1 cellular context compared by ENCODE assay signal in the genomic region with DNA sequence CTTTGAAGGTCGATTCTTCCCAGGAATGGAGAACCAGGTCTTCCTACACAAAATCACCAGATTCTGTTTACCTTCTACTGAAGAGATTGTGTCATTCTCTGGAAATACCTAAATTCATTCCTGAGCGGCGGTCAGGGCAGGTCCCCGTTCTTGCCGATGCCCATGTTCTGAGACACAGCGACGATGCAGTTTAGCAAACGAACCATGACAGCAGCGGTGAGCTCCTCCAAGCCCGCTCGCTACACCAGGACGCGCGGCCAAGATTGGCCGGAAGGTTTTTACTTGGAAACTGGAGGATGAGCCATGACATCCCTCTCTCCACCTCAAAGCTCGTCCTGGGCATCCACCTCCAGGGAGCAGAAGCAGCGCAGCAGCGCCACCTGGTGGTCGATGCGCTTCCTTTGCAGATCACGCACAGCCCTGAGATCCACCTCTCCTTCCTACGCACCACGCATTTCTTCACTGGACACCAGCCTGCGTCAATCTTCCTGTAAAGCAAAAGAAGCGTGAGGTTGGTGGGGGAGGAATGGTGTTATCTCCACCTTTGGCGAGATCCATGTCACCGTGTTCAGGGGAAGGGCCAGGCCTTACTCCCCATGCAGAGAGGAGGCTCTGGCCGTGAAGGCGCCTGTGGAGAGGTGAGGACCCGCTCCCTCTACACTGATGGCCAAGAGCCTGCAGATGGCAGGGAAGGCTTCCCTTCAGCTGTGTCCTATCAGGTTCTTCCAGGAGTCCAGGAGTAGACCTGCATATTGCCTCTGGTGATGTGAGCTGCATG.
TF ChIP-seq lines count a peak whose summit lies in the region.

No MANE protein-coding gene starts in this region.

TF ChIP-seq in IMR-90, 13 proteins besides CTCF, POLR2A, EP300 and RAD21:
- TF ChIP-seq, protein P1, sequence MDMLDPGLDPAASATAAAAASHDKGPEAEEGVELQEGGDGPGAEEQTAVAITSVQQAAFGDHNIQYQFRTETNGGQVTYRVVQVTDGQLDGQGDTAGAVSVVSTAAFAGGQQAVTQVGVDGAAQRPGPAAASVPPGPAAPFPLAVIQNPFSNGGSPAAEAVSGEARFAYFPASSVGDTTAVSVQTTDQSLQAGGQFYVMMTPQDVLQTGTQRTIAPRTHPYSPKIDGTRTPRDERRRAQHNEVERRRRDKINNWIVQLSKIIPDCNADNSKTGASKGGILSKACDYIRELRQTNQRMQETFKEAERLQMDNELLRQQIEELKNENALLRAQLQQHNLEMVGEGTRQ (IDR thresholded peaks at IDR 0.05; ENCODE audit: low read depth, low read length), result no peak
- TF ChIP-seq RFX5 (IDR thresholded peaks at IDR 0.05; ENCODE audit: low read depth, low read length) (0 out of 2 replicates have a peak, but pooled peaks have one; percentile 49), SMC3 (IDR thresholded peaks at IDR 0.05; ENCODE audit: low read depth, low read length) (peak; percentile 93), MAZ (IDR thresholded peaks at IDR 0.05; ENCODE audit: borderline replicate concordance, low read depth, low read length) (no peak), MAFK (IDR thresholded peaks at IDR 0.05; ENCODE audit: low read depth, low read length) (no peak), CEBPB (IDR thresholded peaks at IDR 0.05; ENCODE audit: low read depth, low read length) (no peak), RCOR1 (IDR thresholded peaks at IDR 0.05; ENCODE audit: insufficient replicate concordance, low read length) (no peak), NFE2L2 (IDR thresholded peaks at IDR 0.05; ENCODE audit: low read depth, low read length) (no peak)
